13 cellular contexts compared by ENCODE assay signal in the genomic region with DNA sequence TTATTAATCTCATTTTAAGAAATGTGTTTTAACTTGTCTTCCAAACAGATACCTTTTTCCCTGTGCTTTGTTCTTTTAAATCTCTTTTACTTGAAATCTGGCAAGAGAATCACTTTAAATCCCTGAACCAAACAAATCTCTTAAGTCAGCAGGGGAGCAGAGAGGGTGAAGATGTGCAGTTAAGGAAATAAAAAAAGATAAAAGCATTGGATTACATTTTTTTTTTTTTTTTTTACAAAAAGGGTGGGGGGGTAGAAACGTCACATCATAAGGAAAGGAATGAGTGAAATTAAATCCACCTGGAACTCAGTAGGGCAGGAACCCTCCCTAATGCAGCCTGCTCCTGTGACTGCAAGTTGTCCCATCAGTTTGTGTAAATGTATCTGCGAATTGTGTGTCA. TPM values are rescaled to one million over a fixed set of nuclear protein-coding genes. Genes with fewer than 3 reads are reported as not detected.
DNase-seq lines count a peak whose midpoint lies in the region; ATAC-seq and TF ChIP-seq lines count a peak whose summit lies in the region.
"Had no signal": no experiment of that assay in that cellular context is flagged by ENCODE, and none has a peak within 500 bp of the region (broad histone marks: within the 10 kb centered on the region; RNA-seq: fewer than 3 reads in every experiment).

No MANE protein-coding gene starts in this region.

- peaks cover 3% of the 10 kb centered on the region for H3K9me3 Mint-ChIP-seq in CD4-positive, alpha-beta T cell
- H3K9me3 Mint-ChIP-seq in mesothelial cell of epicardium: no peaks in the 10 kb centered on the region
- H3K9me3 Mint-ChIP-seq in activated CD4-positive, alpha-beta T cell treated with anti-CD3 and anti-CD28 coated beads, Interleukin-2, amount 10 ng/mL, durations not matched to agents 7 days and 5 days: peaks cover 7% of the 10 kb centered on the region

- peak overlapping the region; percentile 30 for H3K4me3 Mint-ChIP-seq in CD4-positive, alpha-beta T cell
- peak overlapping the region; percentile 74 for H3K4me3 Mint-ChIP-seq in mesothelial cell of epicardium
- no peak overlapping the region for H3K4me3 Mint-ChIP-seq in activated CD4-positive, alpha-beta T cell treated with anti-CD3 and anti-CD28 coated beads, Interleukin-2, amount 10 ng/mL, durations not matched to agents 7 days and 5 days

- H3K4me3 ChIP-seq in PC-3 (ENCODE audit: low read length): peak overlapping the region; percentile 93
- H3K4me3 ChIP-seq: BLaER1 treated with 17β-estradiol and CSF1 and Interleukin-3, amounts not matched to agents 10 nM and 100 nM; sigmoid colon had no signal

- peaks cover 28% of the 10 kb centered on the region for H3K4me1 Mint-ChIP-seq in CD4-positive, alpha-beta T cell (ENCODE audit: low read depth)
- H3K4me1 Mint-ChIP-seq in mesothelial cell of epicardium: peaks cover 41% of the 10 kb centered on the region
- H3K4me1 Mint-ChIP-seq in activated CD4-positive, alpha-beta T cell treated with anti-CD3 and anti-CD28 coated beads, Interleukin-2, amount 10 ng/mL, durations not matched to agents 7 days and 5 days: peaks cover 9% of the 10 kb centered on the region

- no peak overlapping the region for H3K27ac ChIP-seq in CD4-positive, alpha-beta T cell (ENCODE audit: low read depth, low read length)
- peak overlapping the region; percentile 99 for H3K27ac ChIP-seq in PC-3 (ENCODE audit: low read length)
- H3K27ac ChIP-seq: BLaER1 treated with 17β-estradiol and CSF1 and Interleukin-3, amounts not matched to agents 10 nM and 100 nM; sigmoid colon had no signal

- H3K79me2 ChIP-seq in PC-3 (ENCODE audit: low read length): peaks cover 86% of the 10 kb centered on the region

- CTCF ChIA-PET in CD4-positive, alpha-beta T cell (lab: Charles Lee): no interaction called here
- CTCF ChIA-PET in PC-3 (lab: Charles Lee): interaction anchor here (0.6 to 0.9 kb wide), 3 partner anchors 90 to 824 kb away, joined by 3 to 7 read pairs (median 3); no protein-coding TSS in a partner anchor
- CTCF ChIA-PET in activated CD4-positive, alpha-beta T cell treated with anti-CD3 and anti-CD28 coated beads, Interleukin-2, amount 10 ng/mL, durations not matched to agents 7 days and 5 days (lab: Charles Lee): no interaction called here

- BruUV-seq in PC-3 (replicated peaks; lab: Mats Ljungman, UMichigan): no TSS peak

- H3K4me2 ChIP-seq in PC-3 (ENCODE audit: low read length): peak overlapping the region; percentile 84
- H3K4me2 ChIP-seq: BLaER1 treated with 17β-estradiol and CSF1 and Interleukin-3, amounts not matched to agents 10 nM and 100 nM had no signal

- no peaks in the 10 kb centered on the region for H3K9me2 ChIP-seq in PC-3 (replicated peaks; ENCODE audit: low read length)

- peaks cover 47% of the 10 kb centered on the region for H3K4me1 ChIP-seq in PC-3 (ENCODE audit: insufficient read depth, low read length)
- H3K4me1 ChIP-seq: BLaER1 treated with 17β-estradiol and CSF1 and Interleukin-3, amounts not matched to agents 10 nM and 100 nM had no signal

- peak overlapping the region; percentile 99 for H3K9ac ChIP-seq in PC-3 (ENCODE audit: low read length)
- H3K9ac ChIP-seq: BLaER1 treated with 17β-estradiol and CSF1 and Interleukin-3, amounts not matched to agents 10 nM and 100 nM had no signal

- POLR2A ChIA-PET in CD4-positive, alpha-beta T cell (lab: Charles Lee): no interaction called here
- POLR2A ChIA-PET in PC-3 (lab: Charles Lee; ENCODE audit: unreplicated experiment): interaction anchor here (0.7 to 1.1 kb wide), 3 partner anchors 12 to 111 kb away, joined by 3 to 7 read pairs (median 6); no protein-coding TSS in a partner anchor
- POLR2A ChIA-PET in activated CD4-positive, alpha-beta T cell treated with anti-CD3 and anti-CD28 coated beads, Interleukin-2, amount 10 ng/mL, durations not matched to agents 7 days and 5 days (lab: Charles Lee): no interaction called here

- H3K9me3 ChIP-seq in CD4-positive, alpha-beta T cell (ENCODE audit: control insufficient read depth, low read length): peaks cover 6% of the 10 kb centered on the region
- no peaks in the 10 kb centered on the region for H3K9me3 ChIP-seq in PC-3 (ENCODE audit: low read length)
- H3K9me3 ChIP-seq: sigmoid colon had no signal

- peaks cover 87% of the 10 kb centered on the region for H3K27me3 Mint-ChIP-seq in CD4-positive, alpha-beta T cell
- H3K27me3 Mint-ChIP-seq in mesothelial cell of epicardium (ENCODE audit: low read depth): peaks cover 91% of the 10 kb centered on the region
- H3K27me3 Mint-ChIP-seq in activated CD4-positive, alpha-beta T cell treated with anti-CD3 and anti-CD28 coated beads, Interleukin-2, amount 10 ng/mL, durations not matched to agents 7 days and 5 days: peaks cover 79% of the 10 kb centered on the region

- no peak for ATAC-seq in CD4-positive, alpha-beta T cell (ENCODE audit: poor library complexity)
- ATAC-seq in PC-3: no peak
- no peak for ATAC-seq in left ventricle myocardium superior

- H4K20me1 ChIP-seq in PC-3 (ENCODE audit: low read length): peaks cover 15% of the 10 kb centered on the region
- H4K20me1 ChIP-seq: BLaER1 treated with 17β-estradiol and CSF1 and Interleukin-3, amounts not matched to agents 10 nM and 100 nM had no signal

- H3K27me3 ChIP-seq in CD4-positive, alpha-beta T cell (ENCODE audit: control insufficient read depth, insufficient read depth, low read length): peaks cover 92% of the 10 kb centered on the region
- no peaks in the 10 kb centered on the region for H3K27me3 ChIP-seq in PC-3 (ENCODE audit: low read length)
- H3K27me3 ChIP-seq: BLaER1 treated with 17β-estradiol and CSF1 and Interleukin-3, amounts not matched to agents 10 nM and 100 nM had no signal

- H2AFZ ChIP-seq in PC-3 (ENCODE audit: low read length): no peak overlapping the region

- H3K27ac Mint-ChIP-seq in CD4-positive, alpha-beta T cell: no peak overlapping the region
- peak overlapping the region; percentile 91 for H3K27ac Mint-ChIP-seq in mesothelial cell of epicardium
- H3K27ac Mint-ChIP-seq in activated CD4-positive, alpha-beta T cell treated with anti-CD3 and anti-CD28 coated beads, Interleukin-2, amount 10 ng/mL, durations not matched to agents 7 days and 5 days: no peak overlapping the region

- DNase-seq in CD4-positive, alpha-beta T cell: no peak
- peak; percentile 79 for DNase-seq in DMS79 treated with DMSO at 0.1 percent for 48 hours (lab: John Stamatoyannopoulos, UW)
- peak; percentile 21 for DNase-seq in PC-3
- no peak for DNase-seq in mesothelial cell of epicardium (ENCODE audit: low spot score in 2 of 2, unreplicated experiment in 2 of 2)
- DNase-seq in activated CD4-positive, alpha-beta T cell treated with anti-CD3 and anti-CD28 coated beads, Interleukin-2, amount 10 ng/mL, durations not matched to agents 7 days and 5 days: no peak
- DNase-seq in left ventricle myocardium superior: no peak
- no peak for DNase-seq in cardiac septum (ENCODE audit: low spot score)
- DNase-seq in NCI-H2227 (lab: John Stamatoyannopoulos, UW; ENCODE audit: unreplicated experiment): no peak
- DNase-seq: activated effector memory CD4-positive, alpha-beta T cell treated with anti-CD3 and anti-CD28 coated beads, Interleukin-2, amount 50 U/mL, for 16 hours; sigmoid colon; stimulated activated CD4-positive, alpha-beta T cell treated with anti-CD3 and anti-CD28 coated beads, Interleukin-4, amount 100 ng/mL, for 24 hours had no signal

- H3F3A ChIP-seq in PC-3 (ENCODE audit: low read length, unreplicated experiment): no peaks in the 10 kb centered on the region

- no peak for TF ChIP-seq CTCF in CD4-positive, alpha-beta T cell (IDR thresholded peaks at IDR 0.05)
- TF ChIP-seq CTCF in PC-3 (conservative IDR thresholded peaks at IDR 0.05; ENCODE audit: low read depth, low read length) (no peak), mesothelial cell of epicardium (IDR thresholded peaks at IDR 0.05; ENCODE audit: unreplicated experiment) (no peak)

- H3K36me3 Mint-ChIP-seq in CD4-positive, alpha-beta T cell (ENCODE audit: low read depth): no peaks in the 10 kb centered on the region
- H3K36me3 Mint-ChIP-seq in mesothelial cell of epicardium: no peaks in the 10 kb centered on the region
- H3K36me3 Mint-ChIP-seq in activated CD4-positive, alpha-beta T cell treated with anti-CD3 and anti-CD28 coated beads, Interleukin-2, amount 10 ng/mL, durations not matched to agents 7 days and 5 days (ENCODE audit: low read depth): peaks cover 9% of the 10 kb centered on the region

- H3K36me3 ChIP-seq in PC-3 (ENCODE audit: low read depth, low read length): peaks cover 24% of the 10 kb centered on the region
- H3K36me3 ChIP-seq: BLaER1 treated with 17β-estradiol and CSF1 and Interleukin-3, amounts not matched to agents 10 nM and 100 nM; sigmoid colon had no signal

- intact Hi-C loops in CD4-positive, alpha-beta T cell (cut with DNase I, micrococcal nuclease): no loop called here
- intact Hi-C loops in PC-3 (cut with micrococcal nuclease) (loop anchor here (1.0 kb wide), 2 partner anchors 45 to 278 kb away; no protein-coding TSS in a partner anchor), left ventricle myocardium superior (cut with micrococcal nuclease) (no loop called here), cardiac septum (cut with DNase I) (no loop called here)

RNA-seq across cellular contexts. Expression of a gene that starts 1.4 kb away (rescaled TPM):
- not detected for total RNA-seq in CD4-positive, alpha-beta T cell
- total RNA-seq in PC-3 (2014; rRNA removed) (13.4 and 18.0 TPM in 2 replicates), mesothelial cell of epicardium (2.7 to 3.5 TPM (median 2.8 TPM) in 3 replicates), left ventricle myocardium superior (not detected), cardiac septum (0.13 TPM)
- not detected for total RNA-seq in activated CD4-positive, alpha-beta T cell treated with anti-CD3 and anti-CD28 coated beads, Interleukin-2, amount 10 ng/mL, durations not matched to agents 7 days and 5 days
- total RNA-seq: sigmoid colon, SK-MEL-5 had no signal

RNA-seq across cellular contexts. Expression of a gene that starts 1.7 kb away (rescaled TPM):
- not detected for total RNA-seq in CD4-positive, alpha-beta T cell
- total RNA-seq in PC-3 (2014; rRNA removed): 212 and 249 TPM in 2 replicates
- 19.3 to 21.8 TPM (median 19.7 TPM) in 3 replicates for total RNA-seq in mesothelial cell of epicardium
- not detected for total RNA-seq in activated CD4-positive, alpha-beta T cell treated with anti-CD3 and anti-CD28 coated beads, Interleukin-2, amount 10 ng/mL, durations not matched to agents 7 days and 5 days
- not detected for total RNA-seq in left ventricle myocardium superior
- not detected for total RNA-seq in cardiac septum
- total RNA-seq: sigmoid colon had no signal

Comparison
In these comparisons a context has a peak if more than half of its experiments do, and no peak if none do; other contexts are left out.
1. DNase-seq: peak in DMS79 treated with DMSO at 0.1 percent for 48 hours (single experiment) and PC-3 (single experiment); none in CD4-positive, alpha-beta T cell (0 of 10), mesothelial cell of epicardium (0 of 2), activated CD4-positive, alpha-beta T cell treated with anti-CD3 and anti-CD28 coated beads, Interleukin-2, amount 10 ng/mL, durations not matched to agents 7 days and 5 days (single experiment), left ventricle myocardium superior (single experiment), cardiac septum (single experiment) and NCI-H2227 (single experiment).
2. RNA of a gene that starts 1.7 kb away (total RNA-seq): 212 to 249 TPM in PC-3 and 19.3 to 21.8 TPM in mesothelial cell of epicardium; not detected in left ventricle myocardium superior (single experiment), not detected in CD4-positive, alpha-beta T cell, not detected in cardiac septum (single experiment) and not detected in activated CD4-positive, alpha-beta T cell treated with anti-CD3 and anti-CD28 coated beads, Interleukin-2, amount 10 ng/mL, durations not matched to agents 7 days and 5 days; every median in the first group is over 10 times any median in the second.